In genomic region chr19:52820472-52821205, GRCh38 we compare ENCODE assay signal across 8 cellular contexts. TPM values are rescaled to one million over a fixed set of nuclear protein-coding genes. Genes with fewer than 3 reads are reported as not detected.
DNase-seq lines count a peak whose midpoint lies in the region; ATAC-seq and TF ChIP-seq lines count a peak whose summit lies in the region.
"Not testable (repeated sequence)": the region's sequence is repeated elsewhere in the genome, so short reads cannot be mapped to it uniquely, and the experiment has no call there.

No MANE protein-coding gene starts in this region.

- POLR2A ChIA-PET in PC-9 (lab: Charles Lee; ENCODE audit: unreplicated experiment), result not testable (repeated sequence)

- H3K79me2 ChIP-seq in PC-9 (ENCODE audit: low read depth); smooth muscle cell (ENCODE audit: low read depth): not testable (repeated sequence)

- H3K9me3 Mint-ChIP-seq in activated T-helper 2 cell treated with anti-CD3 and anti-CD28 coated beads, Interferon-gamma antibody, Interleukin-2, Interleukin-4, amounts not matched to agents 10 μg/mL and 5 μg/mL and 100 μg/mL, durations not matched to agents 14 hours and 24 hours and 36 hours, result peaks cover 38% of the 10 kb centered on the region

- peak; percentile 25 for ATAC-seq in GM19328 (IDR thresholded peaks at IDR 0.05; ENCODE audit: unreplicated experiment)
- ATAC-seq in HG03175 (IDR thresholded peaks at IDR 0.05; ENCODE audit: unreplicated experiment), result peak; percentile 41

- H3K36me3 ChIP-seq in PC-9 (ENCODE audit: low read depth) (peaks cover 11% of the 10 kb centered on the region; the same call in 1 of the 2 replicates), esophagus muscularis mucosa (peaks cover 4 to 27% (median 22%) of the 10 kb centered on the region in 4 donors)
- H3K36me3 ChIP-seq in smooth muscle cell (ENCODE audit: low read depth), result not testable (repeated sequence)

- peaks cover 12% of the 10 kb centered on the region for H3K4me1 Mint-ChIP-seq in activated T-helper 2 cell treated with anti-CD3 and anti-CD28 coated beads, Interferon-gamma antibody, Interleukin-2, Interleukin-4, amounts not matched to agents 10 μg/mL and 5 μg/mL and 100 μg/mL, durations not matched to agents 14 hours and 24 hours and 36 hours (ENCODE audit: low read depth)

- not testable (repeated sequence) for H3K27ac ChIP-seq in PC-9; smooth muscle cell (ENCODE audit: low read depth)
- peak overlapping the region; percentile 68 to 84 (median 76) for H3K27ac ChIP-seq in esophagus muscularis mucosa (replicated peaks in 1 of 4)

- not testable (repeated sequence) for TF ChIP-seq EP300 in esophagus muscularis mucosa (IDR thresholded peaks at IDR 0.05)

- H3F3A ChIP-seq in PC-9 (ENCODE audit: insufficient read depth, low read depth); smooth muscle cell (ENCODE audit: low read depth): not testable (repeated sequence)

- DNase-seq in AG20443 (ENCODE audit: low spot score) (peak; percentile 14), PC-9 (peak in 1 of 2 experiments; percentile 21), medulla oblongata (ENCODE audit: extremely low spot score) (peak; percentile 38)
- peak; percentile 24 for DNase-seq in activated T-helper 2 cell treated with anti-CD3 and anti-CD28 coated beads, Interferon-gamma antibody, Interleukin-2, Interleukin-4, amounts not matched to agents 10 μg/mL and 5 μg/mL and 100 μg/mL, durations not matched to agents 14 hours and 24 hours and 36 hours (ENCODE audit: low spot score)
- DNase-seq in esophagus muscularis mucosa (ENCODE audit: extremely low spot score); smooth muscle cell (lab: John Stamatoyannopoulos, UW; ENCODE audit: unreplicated experiment): not testable (repeated sequence)

- H3K27me3 Mint-ChIP-seq in activated T-helper 2 cell treated with anti-CD3 and anti-CD28 coated beads, Interferon-gamma antibody, Interleukin-2, Interleukin-4, amounts not matched to agents 10 μg/mL and 5 μg/mL and 100 μg/mL, durations not matched to agents 14 hours and 24 hours and 36 hours (ENCODE audit: low read depth), result not testable (repeated sequence)

- peak overlapping the region; percentile 98 for H3K4me3 Mint-ChIP-seq in activated T-helper 2 cell treated with anti-CD3 and anti-CD28 coated beads, Interferon-gamma antibody, Interleukin-2, Interleukin-4, amounts not matched to agents 10 μg/mL and 5 μg/mL and 100 μg/mL, durations not matched to agents 14 hours and 24 hours and 36 hours (ENCODE audit: low read depth)

- H3K27ac Mint-ChIP-seq in activated T-helper 2 cell treated with anti-CD3 and anti-CD28 coated beads, Interferon-gamma antibody, Interleukin-2, Interleukin-4, amounts not matched to agents 10 μg/mL and 5 μg/mL and 100 μg/mL, durations not matched to agents 14 hours and 24 hours and 36 hours, result peak overlapping the region; percentile 83

- H3K4me2 ChIP-seq in PC-9, result peak overlapping the region; percentile 93
- H3K4me2 ChIP-seq in smooth muscle cell, result peak overlapping the region; percentile 93

- CTCF ChIA-PET in PC-9 (lab: Charles Lee), result interaction anchor here (0.7 kb wide), 1 partner anchor 222 kb away, joined by 4 read pairs; no protein-coding TSS in a partner anchor

- TF ChIP-seq CTCF in PC-9 (conservative IDR thresholded peaks at IDR 0.05); esophagus muscularis mucosa (IDR thresholded peaks at IDR 0.05); smooth muscle cell (IDR thresholded peaks at IDR 0.05; ENCODE audit: borderline replicate concordance, insufficient read depth, poor library complexity, severe bottlenecking): not testable (repeated sequence)

- intact Hi-C loops in PC-9 (cut with micrococcal nuclease; ENCODE audit: unreplicated experiment), result not testable (repeated sequence)
- intact Hi-C loops in activated T-helper 2 cell treated with anti-CD3 and anti-CD28 coated beads, Interferon-gamma antibody, Interleukin-2, Interleukin-4, amounts not matched to agents 10 μg/mL and 5 μg/mL and 100 μg/mL, durations not matched to agents 14 hours and 24 hours and 36 hours (cut with micrococcal nuclease), result loop anchor here (2.0 kb wide), 1 partner anchor 34 kb away; the partner anchor contains the start of gene ZNF600
- intact Hi-C loops in esophagus muscularis mucosa (cut with DNase I), result loop anchor here (5.0 kb wide), 1 partner anchor 37 kb away; the partner anchor contains the start of gene ZNF468

- H3K9me3 ChIP-seq in PC-9 (ENCODE audit: insufficient read depth, low read depth), result peaks cover 22% of the 10 kb centered on the region
- H3K9me3 ChIP-seq in esophagus muscularis mucosa; smooth muscle cell (replicated peaks; ENCODE audit: low read depth): not testable (repeated sequence)

- peaks cover 56% of the 10 kb centered on the region for H3K36me3 Mint-ChIP-seq in activated T-helper 2 cell treated with anti-CD3 and anti-CD28 coated beads, Interferon-gamma antibody, Interleukin-2, Interleukin-4, amounts not matched to agents 10 μg/mL and 5 μg/mL and 100 μg/mL, durations not matched to agents 14 hours and 24 hours and 36 hours (ENCODE audit: low read depth)

- not testable (repeated sequence) for H3K4me1 ChIP-seq in PC-9 (replicated peaks; ENCODE audit: insufficient read depth); esophagus muscularis mucosa; smooth muscle cell (ENCODE audit: low read depth)

- H2AFZ ChIP-seq in PC-9 (peak overlapping the region; percentile 100), smooth muscle cell (ENCODE audit: low read depth) (peak overlapping the region; percentile 79)

- H3K27me3 ChIP-seq in PC-9 (ENCODE audit: insufficient read depth, low read depth); esophagus muscularis mucosa; smooth muscle cell (ENCODE audit: low read depth): not testable (repeated sequence)

- not testable (repeated sequence) for TF ChIP-seq POLR2A in esophagus muscularis mucosa (IDR thresholded peaks at IDR 0.05; ENCODE audit: low read depth)

- H4K20me1 ChIP-seq in PC-9 (ENCODE audit: insufficient read depth); smooth muscle cell (ENCODE audit: low read depth): not testable (repeated sequence)

- TSS peak; percentile 86 for BruUV-seq in PC-9 (replicated peaks; lab: Mats Ljungman, UMichigan)

- H3K4me3 ChIP-seq in PC-9 (peak overlapping the region; percentile 92), esophagus muscularis mucosa (peak overlapping the region; percentile 61 to 72 (median 66)), smooth muscle cell (peak overlapping the region; percentile 84)

- H3K9me2 ChIP-seq in PC-9 (ENCODE audit: insufficient read depth), result not testable (repeated sequence)

- peak overlapping the region; percentile 76 for H3K9ac ChIP-seq in smooth muscle cell (ENCODE audit: low read depth)

- WGBS in esophagus muscularis mucosa, result 7% methylated on average over 18 of the region's 20 CpGs
- WGBS in smooth muscle cell (ENCODE audit: low lambda C conversion rate), result 15% methylated on average over 19 of the region's 20 CpGs

RNA-seq across cellular contexts. Expression of gene ZNF28, which starts 0.8 kb away (rescaled TPM):
- 18.3 and 29.5 TPM in 2 replicates for total RNA-seq in PC-9 (2021)
- total RNA-seq in activated T-helper 2 cell treated with anti-CD3 and anti-CD28 coated beads, Interferon-gamma antibody, Interleukin-2, Interleukin-4, amounts not matched to agents 10 μg/mL and 5 μg/mL and 100 μg/mL, durations not matched to agents 14 hours and 24 hours and 36 hours, result 13.5 and 17.6 TPM in 2 replicates
- total RNA-seq in esophagus muscularis mucosa, result 10 to 100 TPM in 3 of 4 donors, 1 to 10 TPM in 1; 5.9 to 15.0 (median 11.0) TPM
- 15.6 TPM in 2 replicates for total RNA-seq in smooth muscle cell
- 10.7 and 14.3 TPM in 2 replicates for polyA plus RNA-seq in smooth muscle cell

RNA-seq across cellular contexts. Expression of gene ZNF600, which starts 34.0 kb away (rescaled TPM):
- 21.4 and 27.9 TPM in 2 replicates for total RNA-seq in PC-9 (2021)
- 7.9 and 11.3 TPM in 2 replicates for total RNA-seq in activated T-helper 2 cell treated with anti-CD3 and anti-CD28 coated beads, Interferon-gamma antibody, Interleukin-2, Interleukin-4, amounts not matched to agents 10 μg/mL and 5 μg/mL and 100 μg/mL, durations not matched to agents 14 hours and 24 hours and 36 hours
- 10 to 100 TPM in 1 of 4 donors, 1 to 10 TPM in 3; 4.8 to 15.0 (median 5.5) TPM for total RNA-seq in esophagus muscularis mucosa
- total RNA-seq in smooth muscle cell, result 7.1 and 14.8 TPM in 2 replicates
- polyA plus RNA-seq in smooth muscle cell, result 3.6 and 8.8 TPM in 2 replicates

RNA-seq across cellular contexts. Expression of gene ZNF468, which starts 36.8 kb away (rescaled TPM):
- total RNA-seq in PC-9 (2021) (19.5 and 29.0 TPM in 2 replicates), esophagus muscularis mucosa (10 to 100 TPM in 2 of 4 donors, 1 to 10 TPM in 2; 7.5 to 13.3 (median 11.0) TPM), smooth muscle cell (18.9 and 23.4 TPM in 2 replicates)
- total RNA-seq in activated T-helper 2 cell treated with anti-CD3 and anti-CD28 coated beads, Interferon-gamma antibody, Interleukin-2, Interleukin-4, amounts not matched to agents 10 μg/mL and 5 μg/mL and 100 μg/mL, durations not matched to agents 14 hours and 24 hours and 36 hours, result 12.0 and 14.7 TPM in 2 replicates
- polyA plus RNA-seq in smooth muscle cell, result 8.8 and 14.8 TPM in 2 replicates
